1 cellular context compared by ENCODE assay signal in the genomic region with DNA sequence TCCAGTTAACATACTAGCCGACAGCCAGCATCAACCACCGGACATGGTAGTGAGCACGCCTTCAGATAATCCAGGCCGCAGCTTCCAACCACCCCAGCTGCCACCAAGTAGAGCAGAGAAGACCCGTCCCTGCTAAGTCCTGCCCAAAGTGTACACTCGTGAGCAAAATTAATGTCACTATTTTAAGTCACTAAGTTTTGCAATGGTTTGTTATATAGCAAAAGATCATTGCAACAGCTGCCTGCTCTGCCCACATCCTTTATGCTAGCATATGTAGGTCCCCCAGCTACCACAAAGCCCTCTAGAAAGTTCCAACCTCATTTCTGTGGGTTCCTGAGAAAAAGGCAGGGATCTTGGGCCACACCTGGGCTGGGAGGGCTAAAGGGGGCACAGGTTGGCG.
TF ChIP-seq lines count a peak whose summit lies in the region.

No MANE protein-coding gene starts in this region.

TF ChIP-seq in A549, 52 proteins besides CTCF, POLR2A, EP300 and RAD21 (continued from another document):
- TF ChIP-seq, protein P1, sequence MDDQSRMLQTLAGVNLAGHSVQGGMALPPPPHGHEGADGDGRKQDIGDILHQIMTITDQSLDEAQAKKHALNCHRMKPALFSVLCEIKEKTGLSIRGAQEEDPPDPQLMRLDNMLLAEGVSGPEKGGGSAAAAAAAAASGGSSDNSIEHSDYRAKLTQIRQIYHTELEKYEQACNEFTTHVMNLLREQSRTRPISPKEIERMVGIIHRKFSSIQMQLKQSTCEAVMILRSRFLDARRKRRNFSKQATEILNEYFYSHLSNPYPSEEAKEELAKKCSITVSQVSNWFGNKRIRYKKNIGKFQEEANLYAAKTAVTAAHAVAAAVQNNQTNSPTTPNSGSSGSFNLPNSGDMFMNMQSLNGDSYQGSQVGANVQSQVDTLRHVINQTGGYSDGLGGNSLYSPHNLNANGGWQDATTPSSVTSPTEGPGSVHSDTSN (IDR thresholded peaks at IDR 0.05), result no peak
